In genomic region chr3:120561251-120562045, GRCh38 we compare ENCODE assay signal across 8 cellular contexts. TPM values are rescaled to one million over a fixed set of nuclear protein-coding genes. Genes with fewer than 3 reads are reported as not detected.
DNase-seq lines count a peak whose midpoint lies in the region; ATAC-seq and TF ChIP-seq lines count a peak whose summit lies in the region.

No MANE protein-coding gene starts in this region.

- no peaks in the 10 kb centered on the region for H3K27me3 ChIP-seq in lower lobe of right lung (ENCODE audit: low read depth)

- no peaks in the 10 kb centered on the region for H3K9me3 Mint-ChIP-seq in activated CD4-positive, alpha-beta T cell treated with anti-CD3 and anti-CD28 coated beads, Interleukin-2, amount 10 ng/mL, durations not matched to agents 24 days and 14 days

- H3K36me3 Mint-ChIP-seq in activated CD4-positive, alpha-beta T cell treated with anti-CD3 and anti-CD28 coated beads, Interleukin-2, amount 10 ng/mL, durations not matched to agents 24 days and 14 days (ENCODE audit: low read depth), result no peaks in the 10 kb centered on the region

- H3K27ac Mint-ChIP-seq in activated CD4-positive, alpha-beta T cell treated with anti-CD3 and anti-CD28 coated beads, Interleukin-2, amount 10 ng/mL, durations not matched to agents 24 days and 14 days, result no peak overlapping the region

- TF ChIP-seq CTCF in AG04449 (IDR thresholded peaks at IDR 0.05; ENCODE audit: insufficient read depth, low read length, missing control alignments) (peak; percentile 67), coronary artery (IDR thresholded peaks at IDR 0.05) (peak; percentile 69), lower lobe of right lung (IDR thresholded peaks at IDR 0.05) (peak; percentile 93)

- H3K4me3 Mint-ChIP-seq in activated CD4-positive, alpha-beta T cell treated with anti-CD3 and anti-CD28 coated beads, Interleukin-2, amount 10 ng/mL, durations not matched to agents 24 days and 14 days, result no peak overlapping the region

- H3K27ac ChIP-seq in coronary artery (peak overlapping the region in 1 of 2 donors; percentile 18), lower lobe of right lung (no peak overlapping the region)

- CTCF ChIA-PET in AG04449 (lab: Yijun Ruan, JAX), result interaction anchor here (0.6 to 15.2 kb wide), 55 partner anchors 8 to 968 kb away, joined by 3 to 279 read pairs (median 4); partner anchors contain the start of genes GPR156 and NDUFB4

- H3K36me3 ChIP-seq in lower lobe of right lung, result no peaks in the 10 kb centered on the region

- peaks cover 34% of the 10 kb centered on the region for H3K4me1 ChIP-seq in lower lobe of right lung

- DNase-seq in AG04449 (ENCODE audit: low read depth, low spot score) (no peak), NCI-H446 treated with DMSO at 0.1 percent for 48 hours (lab: John Stamatoyannopoulos, UW) (peak; percentile 55), coronary artery (ENCODE audit: low spot score) (no peak), lower lobe of right lung (peak; percentile 66)
- peak; percentile 91 for DNase-seq in activated CD4-positive, alpha-beta T cell treated with anti-CD3 and anti-CD28 coated beads, Interleukin-2, amount 10 ng/mL, durations not matched to agents 24 days and 14 days
- peak; percentile 33 for DNase-seq in stimulated activated CD8-positive, alpha-beta memory T cell treated with anti-CD3 and anti-CD28 coated beads, Interleukin-15, amount 100 ng/mL, for 24 hours (ENCODE audit: low read depth)

- ATAC-seq in GM18520 (IDR thresholded peaks at IDR 0.05; ENCODE audit: unreplicated experiment) (peak; percentile 52), HG03175 (IDR thresholded peaks at IDR 0.05; ENCODE audit: unreplicated experiment) (peak; percentile 36), lower lobe of right lung (peak; percentile 47 to 55)

- intact Hi-C loops in activated CD4-positive, alpha-beta T cell treated with anti-CD3 and anti-CD28 coated beads, Interleukin-2, amount 10 ng/mL, durations not matched to agents 24 days and 14 days (cut with micrococcal nuclease), result loop anchor here (1.0 kb wide), 2 partner anchors 181 to 234 kb away; partner anchors contain the start of genes GTF2E1 and RABL3
- intact Hi-C loops in lower lobe of right lung (cut with DNase I), result loop anchor here (10.0 kb wide), 2 partner anchors 233 to 317 kb away; no protein-coding TSS in a partner anchor

- POLR2A ChIA-PET in AG04449 (lab: Yijun Ruan, JAX), result no interaction called here

- peaks cover 9% of the 10 kb centered on the region for H3K27me3 Mint-ChIP-seq in activated CD4-positive, alpha-beta T cell treated with anti-CD3 and anti-CD28 coated beads, Interleukin-2, amount 10 ng/mL, durations not matched to agents 24 days and 14 days

- H3K9me3 ChIP-seq in lower lobe of right lung, result no peaks in the 10 kb centered on the region

- H3K4me3 ChIP-seq in AG04449 (ENCODE audit: low read depth, low read length) (no peak overlapping the region), coronary artery (no peak overlapping the region), lower lobe of right lung (no peak overlapping the region)

- H3K4me1 Mint-ChIP-seq in activated CD4-positive, alpha-beta T cell treated with anti-CD3 and anti-CD28 coated beads, Interleukin-2, amount 10 ng/mL, durations not matched to agents 24 days and 14 days, result peaks cover 12% of the 10 kb centered on the region

RNA-seq across cellular contexts. Expression of gene NDUFB4, which starts 34.7 kb away (rescaled TPM):
- 116 and 123 TPM in 2 replicates for total RNA-seq in activated CD4-positive, alpha-beta T cell treated with anti-CD3 and anti-CD28 coated beads, Interleukin-2, amount 10 ng/mL, durations not matched to agents 24 days and 14 days
- 100 TPM for total RNA-seq in lower lobe of right lung

Comparison
In these comparisons a context has a peak if more than half of its experiments do, and no peak if none do; other contexts are left out.
1. DNase-seq: peak in NCI-H446 treated with DMSO at 0.1 percent for 48 hours (single experiment), activated CD4-positive, alpha-beta T cell treated with anti-CD3 and anti-CD28 coated beads, Interleukin-2, amount 10 ng/mL, durations not matched to agents 24 days and 14 days (single experiment), lower lobe of right lung (single experiment) and stimulated activated CD8-positive, alpha-beta memory T cell treated with anti-CD3 and anti-CD28 coated beads, Interleukin-15, amount 100 ng/mL, for 24 hours (single experiment); none in AG04449 (single experiment) and coronary artery (single experiment).
2. Peak in every context shown above with its lines, with median percentiles within 50 percentile points of each other: CTCF ChIP-seq and ATAC-seq.